In the genomic region with DNA sequence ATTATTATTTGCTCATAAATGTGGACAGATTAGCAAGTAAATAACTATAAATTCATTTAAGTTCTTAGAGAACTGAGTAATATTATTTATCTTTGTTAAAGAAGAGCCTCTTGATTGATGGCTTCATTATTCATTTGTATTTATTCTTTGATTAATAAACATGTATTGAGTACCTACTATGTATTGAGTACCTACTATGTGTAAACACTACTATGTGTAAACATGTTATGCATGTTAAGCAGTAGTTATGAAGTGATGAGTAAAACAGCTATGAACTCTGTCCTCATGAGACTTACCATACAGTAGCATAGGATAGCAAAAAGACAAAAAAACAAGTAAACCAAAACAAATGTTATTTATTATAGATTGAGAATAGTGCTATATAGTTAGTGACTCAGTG, we compare ENCODE assay signal across 30 cellular contexts.
"Had no signal": no experiment of that assay in that cellular context is flagged by ENCODE, and none has a peak within 500 bp of the region (broad histone marks: within the 10 kb centered on the region; RNA-seq: fewer than 3 reads in every experiment).

No MANE protein-coding gene starts in this region.

- H3K9me3 ChIP-seq: adrenal gland, body of pancreas, gastrocnemius medialis had no signal

- ATAC-seq: activated CD4-positive, alpha-beta T cell treated with anti-CD3 and anti-CD28 coated beads for 36 hours; activated CD8-positive, alpha-beta memory T cell treated with anti-CD3 and anti-CD28 coated beads, Interleukin-2, amount 10 ng/mL, durations not matched to agents 7 days and 5 days; activated CD8-positive, alpha-beta T cell treated with anti-CD3 and anti-CD28 coated beads, Interleukin-2, amount 10 ng/mL, durations not matched to agents 7 days and 5 days; activated naive CD8-positive, alpha-beta T cell treated with anti-CD3 and anti-CD28 coated beads, Interleukin-2, amount 50 U/mL, for 24 hours; body of pancreas; esophagus mucosa; gastrocnemius medialis; heart left ventricle had no signal

- DNase-seq: activated CD4-positive, alpha-beta memory T cell treated with anti-CD3 and anti-CD28 coated beads for 36 hours; activated CD4-positive, alpha-beta T cell treated with anti-CD3 and anti-CD28 coated beads for 36 hours; activated CD4-positive, alpha-beta T cell treated with anti-CD3 and anti-CD28 coated beads, Interleukin-2, amount 10 ng/mL, durations not matched to agents 24 days and 14 days; activated CD4-positive, CD25-positive, alpha-beta regulatory T cell; activated CD4-positive, CD25-positive, alpha-beta regulatory T cell treated with anti-CD3 and anti-CD28 coated beads, Interleukin-2, amount 50 U/mL, for 72 hours; activated CD8-positive, alpha-beta memory T cell treated with anti-CD3 and anti-CD28 coated beads, Interleukin-2, amount 10 ng/mL, durations not matched to agents 7 days and 5 days; activated CD8-positive, alpha-beta memory T cell treated with anti-CD3 and anti-CD28 coated beads, Interleukin-2, amount 50 U/mL, for 4 hours; activated CD8-positive, alpha-beta T cell treated with anti-CD3 and anti-CD28 coated beads, Interleukin-2, amount 10 ng/mL, durations not matched to agents 7 days and 5 days; activated effector memory CD4-positive, alpha-beta T cell treated with anti-CD3 and anti-CD28 coated beads, Interleukin-2, amount 50 U/mL, for 16 hours; activated naive CD4-positive, alpha-beta T cell treated with anti-CD3 and anti-CD28 coated beads for 36 hours; activated naive CD8-positive, alpha-beta T cell treated with anti-CD3 and anti-CD28 coated beads for 36 hours; activated naive CD8-positive, alpha-beta T cell treated with anti-CD3 and anti-CD28 coated beads, Interleukin-2, amount 50 U/mL, for 24 hours; activated T-cell treated with anti-CD3 and anti-CD28 coated beads, Interleukin-2, amount 50 U/mL, for 1 hour; activated T-cell treated with anti-CD3 and anti-CD28 coated beads, Interleukin-2, amount 50 U/mL, for 48 hours; adrenal gland; amygdala; aorta; body of pancreas; central memory CD4-positive, alpha-beta T cell; cerebellar nuclear complex; dorsolateral prefrontal cortex; effector memory CD4-positive, alpha-beta T cell; endodermal cell; foreskin fibroblast; gastrocnemius medialis; glutamatergic neuron; heart left ventricle; T-helper 2 cell had no signal

- H3K27ac ChIP-seq: adrenal gland, body of pancreas, coronary artery, dorsolateral prefrontal cortex, gastrocnemius medialis, heart left ventricle had no signal

- H3K27me3 ChIP-seq: adrenal gland, body of pancreas, dorsolateral prefrontal cortex, gastrocnemius medialis, heart left ventricle had no signal

- H3K4me3 ChIP-seq: adrenal gland, body of pancreas, coronary artery, dorsolateral prefrontal cortex, gastrocnemius medialis, heart left ventricle had no signal

- H3K4me1 ChIP-seq: adrenal gland, body of pancreas, heart left ventricle had no signal

- H3K36me3 ChIP-seq: adrenal gland had no signal
